9 cellular contexts compared by ENCODE assay signal in the genomic region with DNA sequence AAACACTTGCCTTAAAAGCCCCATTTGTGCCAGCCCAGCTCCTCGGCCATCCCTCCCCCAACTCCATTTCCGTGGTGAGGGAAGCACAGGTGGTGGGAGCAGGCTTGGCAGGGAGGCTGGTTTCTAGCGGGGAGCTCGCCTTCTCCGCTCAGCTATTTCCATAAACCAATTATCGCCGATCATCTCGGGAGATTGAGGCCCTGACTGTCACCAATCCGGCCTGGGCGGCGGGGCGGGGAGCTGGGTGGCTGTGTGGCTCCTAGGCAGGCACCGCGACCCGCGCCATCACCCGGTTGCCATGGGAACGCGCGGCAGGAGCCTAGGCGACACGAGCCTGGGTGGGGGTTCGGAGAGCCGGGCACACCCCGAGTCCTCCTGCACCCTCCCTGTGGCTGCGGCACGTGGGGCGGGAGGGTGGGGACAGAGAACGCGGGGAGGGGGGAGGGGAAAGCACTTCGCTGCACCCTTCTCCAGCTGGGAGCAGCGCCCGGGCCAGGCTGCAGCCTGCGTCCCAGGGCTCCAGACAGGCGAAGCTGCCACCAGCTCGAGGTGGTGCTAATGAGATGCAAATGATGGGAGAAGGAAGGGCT. TPM values are rescaled to one million over a fixed set of nuclear protein-coding genes. Genes with fewer than 3 reads are reported as not detected.
DNase-seq lines count a peak whose midpoint lies in the region; ATAC-seq and TF ChIP-seq lines count a peak whose summit lies in the region.
"Had no signal": no experiment of that assay in that cellular context is flagged by ENCODE, and none has a peak within 500 bp of the region (broad histone marks: within the 10 kb centered on the region; RNA-seq: fewer than 3 reads in every experiment).

No MANE protein-coding gene starts in this region.

- DNase-seq in DMS153 (lab: John Stamatoyannopoulos, UW) (peak; percentile 80), NCI-H1436 (lab: John Stamatoyannopoulos, UW) (peak; percentile 97), left colon (no peak), kidney tubule cell (ENCODE audit: low spot score) (no peak), HEK293T (ENCODE audit: extremely low spot score) (no peak)
- DNase-seq in activated CD4-positive, alpha-beta memory T cell treated with anti-CD3 and anti-CD28 coated beads for 36 hours: peak; percentile 17

- no peak overlapping the region for H3K27ac Mint-ChIP-seq in activated CD4-positive, alpha-beta memory T cell treated with anti-CD3 and anti-CD28 coated beads for 36 hours

- H3K4me3 Mint-ChIP-seq in activated CD4-positive, alpha-beta memory T cell treated with anti-CD3 and anti-CD28 coated beads for 36 hours: no peak overlapping the region

- peaks cover 7% of the 10 kb centered on the region for H3K4me1 Mint-ChIP-seq in activated CD4-positive, alpha-beta memory T cell treated with anti-CD3 and anti-CD28 coated beads for 36 hours (ENCODE audit: low read depth)

- peaks cover 32% of the 10 kb centered on the region for H3K27me3 Mint-ChIP-seq in activated CD4-positive, alpha-beta memory T cell treated with anti-CD3 and anti-CD28 coated beads for 36 hours

- no peaks in the 10 kb centered on the region for H3K36me3 Mint-ChIP-seq in activated CD4-positive, alpha-beta memory T cell treated with anti-CD3 and anti-CD28 coated beads for 36 hours

- intact Hi-C loops in activated CD4-positive, alpha-beta memory T cell treated with anti-CD3 and anti-CD28 coated beads for 36 hours (cut with micrococcal nuclease): no loop called here
- intact Hi-C loops in left colon (cut with DNase I, micrococcal nuclease): no loop called here

- H3K9me3 Mint-ChIP-seq in activated CD4-positive, alpha-beta memory T cell treated with anti-CD3 and anti-CD28 coated beads for 36 hours: no peaks in the 10 kb centered on the region

- ATAC-seq in left colon (peak; percentile 37), HG02973 (IDR thresholded peaks at IDR 0.05; ENCODE audit: unreplicated experiment) (no peak), HG02840 (IDR thresholded peaks at IDR 0.05; ENCODE audit: low FRiP score, unreplicated experiment) (no peak)

- CTCF ChIA-PET in activated CD4-positive, alpha-beta memory T cell treated with anti-CD3 and anti-CD28 coated beads for 36 hours (lab: Charles Lee): no interaction called here
- CTCF ChIA-PET in HEK293T (lab: Yijun Ruan, JAX): interaction anchor here (0.6 kb wide), 1 partner anchor 108 kb away, joined by 3 read pairs; no protein-coding TSS in a partner anchor

- POLR2A ChIA-PET in activated CD4-positive, alpha-beta memory T cell treated with anti-CD3 and anti-CD28 coated beads for 36 hours (lab: Charles Lee): no interaction called here
- POLR2A ChIA-PET in HEK293T (lab: Yijun Ruan, JAX): no interaction called here

TF ChIP-seq in HEK293T, 16 proteins besides CTCF, POLR2A, EP300 and RAD21:
- no peak for TF ChIP-seq SP1 (IDR thresholded peaks at IDR 0.05)
- no peak for TF ChIP-seq FOXM1 (IDR thresholded peaks at IDR 0.05; ENCODE audit: borderline replicate concordance)
- no peak for TF ChIP-seq NFRKB (IDR thresholded peaks at IDR 0.05)
- no peak for TF ChIP-seq FOXA1 (IDR thresholded peaks at IDR 0.05)
- no peak for TF ChIP-seq BHLHE40 (IDR thresholded peaks at IDR 0.05; ENCODE audit: borderline replicate concordance)
- no peak for TF ChIP-seq HDGF (IDR thresholded peaks at IDR 0.05; ENCODE audit: borderline replicate concordance)
- TF ChIP-seq FOXK2 (IDR thresholded peaks at IDR 0.05): no peak
- TF ChIP-seq LEF1 (IDR thresholded peaks at IDR 0.05; ENCODE audit: borderline replicate concordance): no peak
- TF ChIP-seq PKNOX1 (IDR thresholded peaks at IDR 0.05): no peak
- no peak for TF ChIP-seq L3MBTL2 (conservative IDR thresholded peaks at IDR 0.05)
- TF ChIP-seq SUZ12 (IDR thresholded peaks at IDR 0.05): no peak
TF ChIP-seq in HEK293T: peak in this region for 0.

RNA-seq across cellular contexts. Expression of gene CCDC33, which starts 9.3 kb away (rescaled TPM):
- not detected for total RNA-seq in activated CD4-positive, alpha-beta memory T cell treated with anti-CD3 and anti-CD28 coated beads for 36 hours
- under 1 TPM in 1 of 2 donors, not detected in 1; 0.46 TPM for total RNA-seq in left colon
- total RNA-seq: T-helper 2 cell treated with Interferon-gamma antibody and Interleukin-4, amounts not matched to agents 100 ng/mL and 5 ng/mL, for 36 hours had no signal

RNA-seq across cellular contexts. Expression of gene STRA6, which starts 42.9 kb away (rescaled TPM):
- not detected for total RNA-seq in activated CD4-positive, alpha-beta memory T cell treated with anti-CD3 and anti-CD28 coated beads for 36 hours
- total RNA-seq in left colon: not detected
- total RNA-seq: T-helper 2 cell treated with Interferon-gamma antibody and Interleukin-4, amounts not matched to agents 100 ng/mL and 5 ng/mL, for 36 hours had no signal

Comparison
In these comparisons a context has a peak if more than half of its experiments do, and no peak if none do; other contexts are left out.
1. DNase-seq: peak in DMS153 (single experiment), NCI-H1436 (single experiment) and activated CD4-positive, alpha-beta memory T cell treated with anti-CD3 and anti-CD28 coated beads for 36 hours (single experiment); none in left colon (0 of 2), kidney tubule cell (single experiment) and HEK293T (single experiment).